17 cellular contexts compared by ENCODE assay signal in the genomic region with DNA sequence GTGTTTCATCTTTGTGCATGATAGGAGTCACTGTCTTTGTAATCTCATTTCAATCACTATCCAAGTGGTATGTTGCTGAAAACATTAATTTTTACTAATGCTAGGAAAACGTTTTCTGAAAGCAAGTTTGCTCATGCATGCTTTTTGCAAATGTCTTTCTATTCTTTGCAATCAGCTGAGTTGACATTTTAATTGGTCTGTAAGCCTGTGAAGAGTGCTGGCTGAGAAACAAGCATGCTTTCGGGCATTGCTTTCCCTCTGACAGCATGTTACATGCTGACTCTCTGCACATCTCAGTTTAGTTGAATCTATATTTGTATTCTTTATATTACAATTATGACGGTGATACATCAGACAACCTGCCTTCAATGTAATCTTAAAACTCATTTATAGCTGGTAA.
"Had no signal": no experiment of that assay in that cellular context is flagged by ENCODE, and none has a peak within 500 bp of the region (broad histone marks: within the 10 kb centered on the region; RNA-seq: fewer than 3 reads in every experiment).

No MANE protein-coding gene starts in this region.

- H3K9me3 ChIP-seq: SK-N-SH had no signal

- H3K4me1 Mint-ChIP-seq: activated naive CD4-positive, alpha-beta T cell treated with anti-CD3 and anti-CD28 coated beads, Interleukin-2, amount 10 ng/mL, durations not matched to agents 7 days and 5 days; activated naive CD8-positive, alpha-beta T cell treated with anti-CD3 and anti-CD28 coated beads for 36 hours had no signal

- H3K27ac Mint-ChIP-seq: activated CD8-positive, alpha-beta T cell treated with anti-CD3 and anti-CD28 coated beads for 36 hours; activated naive CD4-positive, alpha-beta T cell treated with anti-CD3 and anti-CD28 coated beads, Interleukin-2, amount 10 ng/mL, durations not matched to agents 7 days and 5 days; activated naive CD8-positive, alpha-beta T cell treated with anti-CD3 and anti-CD28 coated beads for 36 hours; activated T-cell treated with anti-CD3 and anti-CD28 coated beads, Interleukin-2, amount 50 U/mL, for 72 hours; activated T-helper 2 cell treated with anti-CD3 and anti-CD28 coated beads, Interferon-gamma antibody, Interleukin-2, Interleukin-4, amounts not matched to agents 10 μg/mL and 5 μg/mL and 100 μg/mL, durations not matched to agents 14 hours and 24 hours and 36 hours had no signal

- H3K27me3 Mint-ChIP-seq: activated CD8-positive, alpha-beta T cell treated with anti-CD3 and anti-CD28 coated beads for 36 hours; activated naive CD4-positive, alpha-beta T cell treated with anti-CD3 and anti-CD28 coated beads, Interleukin-2, amount 10 ng/mL, durations not matched to agents 7 days and 5 days; activated naive CD8-positive, alpha-beta T cell treated with anti-CD3 and anti-CD28 coated beads for 36 hours had no signal

- H3K4me3 Mint-ChIP-seq: activated CD8-positive, alpha-beta T cell treated with anti-CD3 and anti-CD28 coated beads for 36 hours; activated naive CD4-positive, alpha-beta T cell treated with anti-CD3 and anti-CD28 coated beads, Interleukin-2, amount 10 ng/mL, durations not matched to agents 7 days and 5 days; activated naive CD8-positive, alpha-beta T cell treated with anti-CD3 and anti-CD28 coated beads for 36 hours; activated T-cell treated with anti-CD3 and anti-CD28 coated beads, Interleukin-2, amount 50 U/mL, for 72 hours had no signal

- H3K36me3 Mint-ChIP-seq: activated naive CD4-positive, alpha-beta T cell treated with anti-CD3 and anti-CD28 coated beads, Interleukin-2, amount 10 ng/mL, durations not matched to agents 7 days and 5 days; activated naive CD8-positive, alpha-beta T cell treated with anti-CD3 and anti-CD28 coated beads for 36 hours had no signal

- H3K9ac ChIP-seq: SK-N-SH had no signal

- DNase-seq: activated CD4-positive, alpha-beta T cell treated with anti-CD3 and anti-CD28 coated beads for 4 hours; activated CD8-positive, alpha-beta memory T cell treated with anti-CD3 and anti-CD28 coated beads, Interleukin-2, amount 50 U/mL, for 4 hours; activated CD8-positive, alpha-beta T cell treated with anti-CD3 and anti-CD28 coated beads for 36 hours; activated gamma-delta T cell treated with Interleukin-2 at 50 U/mL for 16 hours; activated naive CD4-positive, alpha-beta T cell treated with anti-CD3 and anti-CD28 coated beads, Interleukin-2, amount 10 ng/mL, durations not matched to agents 7 days and 5 days; activated naive CD8-positive, alpha-beta T cell treated with anti-CD3 and anti-CD28 coated beads for 36 hours; activated T-cell treated with anti-CD3 and anti-CD28 coated beads, Interleukin-2, amount 50 U/mL, for 72 hours; Kasumi-1; KBM-7; NCI-H1105 treated with DMSO at 0.1 percent for 48 hours; NCI-H1436 treated with DMSO at 0.1 percent for 48 hours; NCI-H1930; NCI-H524; NCI-H748 treated with DMSO at 0.1 percent for 48 hours; SK-N-SH; T-helper 1 cell had no signal
